In the genomic region with DNA sequence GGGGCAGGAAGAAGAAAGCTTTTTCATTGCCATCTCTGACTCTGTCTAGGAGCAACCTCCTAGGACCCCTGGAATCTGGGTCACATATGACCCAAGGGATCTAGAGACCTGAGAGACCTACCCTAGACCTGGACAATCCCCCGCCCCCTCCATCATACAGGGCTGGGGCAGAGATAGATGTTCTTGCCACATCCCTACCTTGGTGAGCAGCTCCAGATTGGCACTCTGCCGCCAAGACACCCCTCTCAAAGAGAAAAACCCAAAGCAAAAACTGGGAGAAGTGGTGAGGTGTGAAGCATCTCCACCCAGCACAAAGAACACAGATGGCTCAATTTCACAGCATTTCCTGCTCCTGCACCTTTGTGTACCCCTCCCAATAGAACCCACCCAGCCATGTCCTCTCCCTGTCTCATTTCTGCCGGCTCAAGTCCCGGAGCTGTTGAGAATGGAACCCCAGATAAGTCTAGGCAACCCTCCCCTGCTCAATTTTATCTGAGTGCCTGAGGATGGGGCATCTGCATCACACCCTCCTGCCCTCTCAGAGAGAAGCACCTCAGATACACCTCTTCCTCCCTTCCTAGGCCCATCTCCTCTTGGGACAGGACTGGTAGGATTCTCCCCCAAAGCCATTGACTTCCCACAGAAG, we compare ENCODE assay signal across 8 cellular contexts. TPM values are rescaled to one million over a fixed set of nuclear protein-coding genes. Genes with fewer than 3 reads are reported as not detected.
DNase-seq lines count a peak whose midpoint lies in the region; ATAC-seq, FAIRE-seq and TF ChIP-seq lines count a peak whose summit lies in the region.

No MANE protein-coding gene starts in this region.

- peaks cover 15% of the 10 kb centered on the region for H3F3A ChIP-seq in DOHH2 (ENCODE audit: control insufficient read depth, insufficient read depth)

- H3K79me2 ChIP-seq in DOHH2 (ENCODE audit: control insufficient read depth, low read length), result peaks cover 45% of the 10 kb centered on the region

- H3K4me1 ChIP-seq in DOHH2 (ENCODE audit: control insufficient read depth, low read length) (peaks cover 88% of the 10 kb centered on the region), NT2/D1 (ENCODE audit: insufficient read depth, insufficient read length) (peaks cover 53% of the 10 kb centered on the region)

- H3K36me3 ChIP-seq in DOHH2 (ENCODE audit: control insufficient read depth, low read length) (peaks cover 4% of the 10 kb centered on the region; the same call in 1 of the 2 replicates), NT2/D1 (ENCODE audit: insufficient read depth, insufficient read length, low read length) (no peaks in the 10 kb centered on the region)

- H3K9me2 ChIP-seq in DOHH2 (replicated peaks; ENCODE audit: control insufficient read depth, low read length), result no peaks in the 10 kb centered on the region

- H3K27ac ChIP-seq in DOHH2 (ENCODE audit: low read depth, low read length), result peak overlapping the region; percentile 95

- H4K20me1 ChIP-seq in DOHH2 (ENCODE audit: control insufficient read depth, insufficient read depth, low read depth, low read length), result peaks cover 3% of the 10 kb centered on the region; the same call in 1 of the 2 replicates

- H3K9ac ChIP-seq in NT2/D1 (ENCODE audit: insufficient read length, low read depth), result peak overlapping the region; percentile 43

- TF ChIP-seq CTCF in DOHH2 (IDR thresholded peaks at IDR 0.05; ENCODE audit: low read depth, low read length, poor library complexity, severe bottlenecking) (no peak), endothelial cell (IDR thresholded peaks at IDR 0.05; ENCODE audit: unreplicated experiment) (no peak), osteocyte (IDR thresholded peaks at IDR 0.05) (no peak)

- H3K27me3 ChIP-seq in DOHH2 (ENCODE audit: control insufficient read depth, low read length) (no peaks in the 10 kb centered on the region), NT2/D1 (ENCODE audit: insufficient read depth, insufficient read length) (peaks cover 15% of the 10 kb centered on the region)

- H3K36me3 Mint-ChIP-seq in endothelial cell (ENCODE audit: low read depth, unreplicated experiment) (peaks cover 3% of the 10 kb centered on the region), osteocyte (ENCODE audit: unreplicated experiment) (no peaks in the 10 kb centered on the region)

- H3K27ac Mint-ChIP-seq in endothelial cell (ENCODE audit: unreplicated experiment) (no peak overlapping the region), osteocyte (ENCODE audit: unreplicated experiment) (no peak overlapping the region)

- H3K4me3 Mint-ChIP-seq in endothelial cell (ENCODE audit: unreplicated experiment) (peak overlapping the region; percentile 85), osteocyte (ENCODE audit: unreplicated experiment) (peak overlapping the region; percentile 67)

- peak overlapping the region; percentile 98 for H3K4me2 ChIP-seq in DOHH2 (ENCODE audit: low read length)

- H3K4me1 Mint-ChIP-seq in endothelial cell (ENCODE audit: unreplicated experiment) (peaks cover 46% of the 10 kb centered on the region), osteocyte (ENCODE audit: unreplicated experiment) (peaks cover 34% of the 10 kb centered on the region)

- H3K9me3 Mint-ChIP-seq in endothelial cell (ENCODE audit: unreplicated experiment), result no peaks in the 10 kb centered on the region
- no peaks in the 10 kb centered on the region for H3K9me3 Mint-ChIP-seq in osteocyte (ENCODE audit: unreplicated experiment)

- DNase-seq in NT2/D1 (ENCODE audit: low read depth, low spot score), result no peak
- DNase-seq in endothelial cell (ENCODE audit: low spot score), result no peak
- DNase-seq in osteocyte (ENCODE audit: extremely low spot score, unreplicated experiment), result no peak
- DNase-seq in urothelium cell line (ENCODE audit: low spot score), result no peak
- no peak for DNase-seq in HTR-8/SVneo (ENCODE audit: insufficient read length, low spot score)
- DNase-seq in NCI-H510A (lab: John Stamatoyannopoulos, UW), result no peak

- H3K27me3 Mint-ChIP-seq in endothelial cell (ENCODE audit: unreplicated experiment) (peaks cover 15% of the 10 kb centered on the region), osteocyte (ENCODE audit: unreplicated experiment) (peaks cover 5% of the 10 kb centered on the region)

- no peak for ATAC-seq in HG02885 (IDR thresholded peaks at IDR 0.05; ENCODE audit: poor library complexity, unreplicated experiment)

- FAIRE-seq in urothelium cell line (lab: Jason Lieb, UNC) (no peak), HTR-8/SVneo (lab: Jason Lieb, UNC) (no peak)

- H3K9me3 ChIP-seq in DOHH2 (ENCODE audit: control insufficient read depth, insufficient read depth, low read length) (no peaks in the 10 kb centered on the region), NT2/D1 (ENCODE audit: insufficient read depth, low read length) (no peaks in the 10 kb centered on the region)

- H3K4me3 ChIP-seq in DOHH2 (ENCODE audit: low read length) (peak overlapping the region; percentile 84), NT2/D1 (ENCODE audit: insufficient read length, low read depth) (peak overlapping the region; percentile 41)

RNA-seq across cellular contexts. Expression of a gene that starts 1.2 kb away (rescaled TPM):
- total RNA-seq in endothelial cell (ENCODE audit: unreplicated experiment) (8.4 TPM), osteocyte (0.63 and 0.97 TPM in 2 replicates)
